Comparison of ENCODE assay signal across 1 cellular context in the genomic region with DNA sequence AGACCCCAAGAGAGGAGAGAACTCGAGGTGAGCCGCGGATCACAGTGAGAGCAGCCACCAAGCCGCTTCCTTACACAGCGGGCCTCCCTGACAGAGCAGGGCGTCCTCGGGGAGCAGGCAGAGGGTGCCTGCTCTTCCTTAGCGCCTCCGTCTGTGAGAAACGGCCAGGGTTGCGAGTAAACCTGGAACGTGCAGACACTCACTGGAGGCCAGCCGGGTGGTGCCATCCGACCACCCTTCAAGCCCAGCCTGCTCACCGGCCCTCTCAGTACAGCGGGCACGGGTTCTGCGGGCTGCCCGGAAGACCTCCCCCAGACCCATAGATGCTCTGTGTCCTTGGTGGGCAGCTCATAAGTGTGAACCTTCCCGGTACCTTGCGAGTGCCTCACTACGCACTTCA.
TF ChIP-seq lines count a peak whose summit lies in the region.

No MANE protein-coding gene starts in this region.

TF ChIP-seq in HepG2, 621 proteins besides CTCF, POLR2A, EP300 and RAD21:
- peak; percentile 67 for TF ChIP-seq AGO2 (optimal IDR thresholded peaks at IDR 0.05; ENCODE audit: low read depth, low read length)
- TF ChIP-seq RBAK (CRISPR knock-in tag; IDR thresholded peaks at IDR 0.05), result peak; percentile 38; the same call in 1 of the 2 replicates
- no peak for TF ChIP-seq ZNF441 (CRISPR knock-in tag; IDR thresholded peaks at IDR 0.05; ENCODE audit: borderline replicate concordance)
- 0 out of 2 replicates have a peak, but pooled peaks have one; percentile 2 for TF ChIP-seq ZMYM3 (CRISPR knock-in tag; IDR thresholded peaks at IDR 0.05)
- no peak for TF ChIP-seq HNRNPUL1 (IDR thresholded peaks at IDR 0.05; ENCODE audit: low read depth, low read length)
- TF ChIP-seq, protein P1, sequence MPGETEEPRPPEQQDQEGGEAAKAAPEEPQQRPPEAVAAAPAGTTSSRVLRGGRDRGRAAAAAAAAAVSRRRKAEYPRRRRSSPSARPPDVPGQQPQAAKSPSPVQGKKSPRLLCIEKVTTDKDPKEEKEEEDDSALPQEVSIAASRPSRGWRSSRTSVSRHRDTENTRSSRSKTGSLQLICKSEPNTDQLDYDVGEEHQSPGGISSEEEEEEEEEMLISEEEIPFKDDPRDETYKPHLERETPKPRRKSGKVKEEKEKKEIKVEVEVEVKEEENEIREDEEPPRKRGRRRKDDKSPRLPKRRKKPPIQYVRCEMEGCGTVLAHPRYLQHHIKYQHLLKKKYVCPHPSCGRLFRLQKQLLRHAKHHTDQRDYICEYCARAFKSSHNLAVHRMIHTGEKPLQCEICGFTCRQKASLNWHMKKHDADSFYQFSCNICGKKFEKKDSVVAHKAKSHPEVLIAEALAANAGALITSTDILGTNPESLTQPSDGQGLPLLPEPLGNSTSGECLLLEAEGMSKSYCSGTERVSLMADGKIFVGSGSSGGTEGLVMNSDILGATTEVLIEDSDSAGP (CRISPR knock-in tag; IDR thresholded peaks at IDR 0.05; ENCODE audit: borderline replicate concordance), result 0 out of 2 replicates have a peak, but pooled peaks have one; percentile 17
- TF ChIP-seq SP1 (IDR thresholded peaks at IDR 0.05), result no peak
- TF ChIP-seq SP1 (CRISPR knock-in tag; IDR thresholded peaks at IDR 0.05), result 0 out of 2 replicates have a peak, but pooled peaks have one; percentile 8
- no peak for TF ChIP-seq MIER2 (CRISPR knock-in tag; IDR thresholded peaks at IDR 0.05)
- TF ChIP-seq ZNF251 (CRISPR knock-in tag; IDR thresholded peaks at IDR 0.05), result no peak
- 0 out of 2 replicates have a peak, but pooled peaks have one; percentile 30 for TF ChIP-seq SP4 (CRISPR knock-in tag; IDR thresholded peaks at IDR 0.05)
- TF ChIP-seq, protein P2, sequence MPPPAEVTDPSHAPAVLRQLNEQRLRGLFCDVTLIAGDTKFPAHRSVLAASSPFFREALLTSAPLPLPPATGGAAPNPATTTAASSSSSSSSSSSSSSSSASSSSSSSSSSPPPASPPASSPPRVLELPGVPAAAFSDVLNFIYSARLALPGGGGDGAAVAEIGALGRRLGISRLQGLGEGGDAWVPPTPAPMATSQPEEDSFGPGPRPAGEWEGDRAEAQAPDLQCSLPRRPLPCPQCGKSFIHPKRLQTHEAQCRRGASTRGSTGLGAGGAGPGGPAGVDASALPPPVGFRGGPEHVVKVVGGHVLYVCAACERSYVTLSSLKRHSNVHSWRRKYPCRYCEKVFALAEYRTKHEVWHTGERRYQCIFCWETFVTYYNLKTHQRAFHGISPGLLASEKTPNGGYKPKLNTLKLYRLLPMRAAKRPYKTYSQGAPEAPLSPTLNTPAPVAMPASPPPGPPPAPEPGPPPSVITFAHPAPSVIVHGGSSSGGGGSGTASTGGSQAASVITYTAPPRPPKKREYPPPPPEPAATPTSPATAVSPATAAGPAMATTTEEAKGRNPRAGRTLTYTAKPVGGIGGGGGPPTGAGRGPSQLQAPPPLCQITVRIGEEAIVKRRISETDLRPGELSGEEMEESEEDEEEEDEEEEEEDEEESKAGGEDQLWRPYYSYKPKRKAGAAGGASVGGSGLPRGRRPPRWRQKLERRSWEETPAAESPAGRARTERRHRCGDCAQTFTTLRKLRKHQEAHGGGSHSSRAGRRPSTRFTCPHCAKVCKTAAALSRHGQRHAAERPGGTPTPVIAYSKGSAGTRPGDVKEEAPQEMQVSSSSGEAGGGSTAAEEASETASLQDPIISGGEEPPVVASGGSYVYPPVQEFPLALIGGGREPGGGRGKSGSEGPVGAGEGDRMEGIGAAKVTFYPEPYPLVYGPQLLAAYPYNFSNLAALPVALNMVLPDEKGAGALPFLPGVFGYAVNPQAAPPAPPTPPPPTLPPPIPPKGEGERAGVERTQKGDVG (CRISPR knock-in tag; IDR thresholded peaks at IDR 0.05; ENCODE audit: borderline replicate concordance), result 0 out of 2 replicates have a peak, but pooled peaks have one; percentile 33
- TF ChIP-seq, protein P3, sequence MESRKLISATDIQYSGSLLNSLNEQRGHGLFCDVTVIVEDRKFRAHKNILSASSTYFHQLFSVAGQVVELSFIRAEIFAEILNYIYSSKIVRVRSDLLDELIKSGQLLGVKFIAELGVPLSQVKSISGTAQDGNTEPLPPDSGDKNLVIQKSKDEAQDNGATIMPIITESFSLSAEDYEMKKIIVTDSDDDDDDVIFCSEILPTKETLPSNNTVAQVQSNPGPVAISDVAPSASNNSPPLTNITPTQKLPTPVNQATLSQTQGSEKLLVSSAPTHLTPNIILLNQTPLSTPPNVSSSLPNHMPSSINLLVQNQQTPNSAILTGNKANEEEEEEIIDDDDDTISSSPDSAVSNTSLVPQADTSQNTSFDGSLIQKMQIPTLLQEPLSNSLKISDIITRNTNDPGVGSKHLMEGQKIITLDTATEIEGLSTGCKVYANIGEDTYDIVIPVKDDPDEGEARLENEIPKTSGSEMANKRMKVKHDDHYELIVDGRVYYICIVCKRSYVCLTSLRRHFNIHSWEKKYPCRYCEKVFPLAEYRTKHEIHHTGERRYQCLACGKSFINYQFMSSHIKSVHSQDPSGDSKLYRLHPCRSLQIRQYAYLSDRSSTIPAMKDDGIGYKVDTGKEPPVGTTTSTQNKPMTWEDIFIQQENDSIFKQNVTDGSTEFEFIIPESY (CRISPR knock-in tag; IDR thresholded peaks at IDR 0.05), result peak; percentile 46; the same call in 1 of the 2 replicates
- TF ChIP-seq, protein P4, sequence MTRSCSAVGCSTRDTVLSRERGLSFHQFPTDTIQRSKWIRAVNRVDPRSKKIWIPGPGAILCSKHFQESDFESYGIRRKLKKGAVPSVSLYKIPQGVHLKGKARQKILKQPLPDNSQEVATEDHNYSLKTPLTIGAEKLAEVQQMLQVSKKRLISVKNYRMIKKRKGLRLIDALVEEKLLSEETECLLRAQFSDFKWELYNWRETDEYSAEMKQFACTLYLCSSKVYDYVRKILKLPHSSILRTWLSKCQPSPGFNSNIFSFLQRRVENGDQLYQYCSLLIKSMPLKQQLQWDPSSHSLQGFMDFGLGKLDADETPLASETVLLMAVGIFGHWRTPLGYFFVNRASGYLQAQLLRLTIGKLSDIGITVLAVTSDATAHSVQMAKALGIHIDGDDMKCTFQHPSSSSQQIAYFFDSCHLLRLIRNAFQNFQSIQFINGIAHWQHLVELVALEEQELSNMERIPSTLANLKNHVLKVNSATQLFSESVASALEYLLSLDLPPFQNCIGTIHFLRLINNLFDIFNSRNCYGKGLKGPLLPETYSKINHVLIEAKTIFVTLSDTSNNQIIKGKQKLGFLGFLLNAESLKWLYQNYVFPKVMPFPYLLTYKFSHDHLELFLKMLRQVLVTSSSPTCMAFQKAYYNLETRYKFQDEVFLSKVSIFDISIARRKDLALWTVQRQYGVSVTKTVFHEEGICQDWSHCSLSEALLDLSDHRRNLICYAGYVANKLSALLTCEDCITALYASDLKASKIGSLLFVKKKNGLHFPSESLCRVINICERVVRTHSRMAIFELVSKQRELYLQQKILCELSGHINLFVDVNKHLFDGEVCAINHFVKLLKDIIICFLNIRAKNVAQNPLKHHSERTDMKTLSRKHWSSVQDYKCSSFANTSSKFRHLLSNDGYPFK (CRISPR knock-in tag; IDR thresholded peaks at IDR 0.05; ENCODE audit: borderline replicate concordance), result 0 out of 2 replicates have a peak, but pooled peaks have one; percentile 18
